Comparison of ENCODE assay signal across 18 cellular contexts in the genomic region with DNA sequence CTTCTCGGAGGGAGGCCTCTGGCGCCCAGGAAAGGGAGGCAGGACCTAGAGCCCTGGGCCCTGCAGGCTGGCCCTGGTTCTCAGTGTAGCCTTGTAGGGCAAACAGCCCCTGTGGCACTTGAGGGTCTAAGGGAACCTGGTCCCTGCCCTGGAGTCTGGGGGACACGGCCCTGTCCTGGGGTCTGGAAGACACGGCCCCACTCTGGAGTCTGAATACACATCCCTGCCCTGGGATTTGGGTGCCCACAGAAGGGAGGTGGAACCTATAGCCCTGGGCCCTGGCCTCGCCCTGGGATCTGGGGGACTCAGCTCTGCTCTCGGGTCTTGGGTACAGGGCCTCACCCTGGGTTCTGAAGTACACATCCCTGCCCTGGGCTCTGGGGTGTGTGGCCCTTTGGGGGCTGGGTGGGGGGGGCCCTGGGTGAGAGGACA.
DNase-seq lines count a peak whose midpoint lies in the region; ATAC-seq and TF ChIP-seq lines count a peak whose summit lies in the region.
"Had no signal": no experiment of that assay in that cellular context is flagged by ENCODE, and none has a peak within 500 bp of the region (broad histone marks: within the 10 kb centered on the region; RNA-seq: fewer than 3 reads in every experiment).

No MANE protein-coding gene starts in this region.

- in situ Hi-C loops in transverse colon (cut with MboI; ENCODE audit: low pct_ligation_motif_present in 1 of 4, low pct_unique_long_range_greater_than_20kb in 1 of 4, low sequenced_read_pairs in 3 of 4) = no loop called here

- H3K27ac Mint-ChIP-seq in stimulated activated naive CD8-positive, alpha-beta T cell treated with anti-CD3 and anti-CD28 coated beads, Interleukin-15, amount 100 ng/mL, for 72 hours = no peak overlapping the region
- peak overlapping the region; percentile 75 for H3K27ac Mint-ChIP-seq in nephron progenitor cell
- H3K27ac Mint-ChIP-seq: CD4-positive, alpha-beta memory T cell had no signal

- H3K4me3 ChIP-seq in transverse colon = no peak overlapping the region
- H3K4me3 ChIP-seq: K562 had no signal

- DNase-seq in stimulated activated naive CD8-positive, alpha-beta T cell treated with anti-CD3 and anti-CD28 coated beads, Interleukin-15, amount 100 ng/mL, for 72 hours = peak in 1 of 2 donors; percentile 8
- DNase-seq in stimulated activated naive CD8-positive, alpha-beta T cell treated with anti-CD3 and anti-CD28 coated beads, Interleukin-15, Interleukin-2, amounts not matched to agents 100 U/mL and 50 U/mL, for 24 hours = no peak
- DNase-seq in left ventricle myocardium superior = peak; percentile 16
- DNase-seq in nephron progenitor cell = no peak
- no peak for DNase-seq in NCI-H2081 (lab: John Stamatoyannopoulos, UW)
- DNase-seq in transverse colon = no peak
- no peak for DNase-seq in activated CD4-positive, alpha-beta T cell treated with anti-CD3 and anti-CD28 coated beads for 1 hour
- DNase-seq: BE2C; CD4-positive, alpha-beta memory T cell; DMS79 treated with DMSO at 0.1 percent for 48 hours; NCI-H1436 treated with DMSO at 0.1 percent for 48 hours; NCI-H2107; NCI-H226; NCI-H526; OCI-M1 had no signal

- H3K36me3 Mint-ChIP-seq in nephron progenitor cell (ENCODE audit: low read depth) = peaks cover 47% of the 10 kb centered on the region

- H3K4me1 Mint-ChIP-seq in stimulated activated naive CD8-positive, alpha-beta T cell treated with anti-CD3 and anti-CD28 coated beads, Interleukin-15, amount 100 ng/mL, for 72 hours = no peaks in the 10 kb centered on the region
- peaks cover 5% of the 10 kb centered on the region for H3K4me1 Mint-ChIP-seq in nephron progenitor cell

- no peak for TF ChIP-seq POLR2A in transverse colon (IDR thresholded peaks at IDR 0.05)

- no peaks in the 10 kb centered on the region for H3K36me3 ChIP-seq in transverse colon
- H3K36me3 ChIP-seq: BE2C had no signal

- no peaks in the 10 kb centered on the region for H3K27me3 ChIP-seq in transverse colon
- H3K27me3 ChIP-seq: BE2C had no signal

- H3K9me3 ChIP-seq in transverse colon = peaks cover 9 to 22% of the 10 kb centered on the region in 2 donors

- peaks cover 21 to 42% of the 10 kb centered on the region in 2 donors for H3K9me3 Mint-ChIP-seq in stimulated activated naive CD8-positive, alpha-beta T cell treated with anti-CD3 and anti-CD28 coated beads, Interleukin-15, amount 100 ng/mL, for 72 hours
- peaks cover 36% of the 10 kb centered on the region for H3K9me3 Mint-ChIP-seq in nephron progenitor cell

- no peak for TF ChIP-seq EP300 in transverse colon (IDR thresholded peaks at IDR 0.05; ENCODE audit: low read depth)

- TF ChIP-seq CTCF in nephron progenitor cell (IDR thresholded peaks at IDR 0.05) = no peak
- TF ChIP-seq CTCF in transverse colon (IDR thresholded peaks at IDR 0.05) = no peak

- no peaks in the 10 kb centered on the region for H3K27me3 Mint-ChIP-seq in stimulated activated naive CD8-positive, alpha-beta T cell treated with anti-CD3 and anti-CD28 coated beads, Interleukin-15, amount 100 ng/mL, for 72 hours
- H3K27me3 Mint-ChIP-seq in nephron progenitor cell (ENCODE audit: low read depth, poor library complexity) = no peaks in the 10 kb centered on the region
- H3K27me3 Mint-ChIP-seq: CD4-positive, alpha-beta memory T cell had no signal

- no peak overlapping the region for H3K4me3 Mint-ChIP-seq in stimulated activated naive CD8-positive, alpha-beta T cell treated with anti-CD3 and anti-CD28 coated beads, Interleukin-15, amount 100 ng/mL, for 72 hours
- no peak overlapping the region for H3K4me3 Mint-ChIP-seq in nephron progenitor cell
- H3K4me3 Mint-ChIP-seq: CD4-positive, alpha-beta memory T cell had no signal

- no peaks in the 10 kb centered on the region for H3K4me1 ChIP-seq in transverse colon
- H3K4me1 ChIP-seq: BE2C had no signal

- ATAC-seq in stimulated activated naive CD8-positive, alpha-beta T cell treated with anti-CD3 and anti-CD28 coated beads, Interleukin-15, amount 100 ng/mL, for 72 hours = peak; percentile 21
- ATAC-seq in stimulated activated naive CD8-positive, alpha-beta T cell treated with anti-CD3 and anti-CD28 coated beads, Interleukin-15, Interleukin-2, amounts not matched to agents 100 U/mL and 50 U/mL, for 24 hours = no peak
- ATAC-seq in left ventricle myocardium superior = peak; percentile 6
- ATAC-seq: K562 had no signal

- intact Hi-C loops in left ventricle myocardium superior (cut with micrococcal nuclease) = no loop called here
- intact Hi-C loops in transverse colon (cut with DNase I; ENCODE audit: low total_unique reads) = no loop called here

- H3K27ac ChIP-seq in transverse colon = no peak overlapping the region
- H3K27ac ChIP-seq: HL-60, RWPE1 had no signal

- 77% methylated on average over 6 of the region's 6 CpGs; no CpG with 5 or more reads in 1 of the 2 donors for WGBS in transverse colon (ENCODE audit: low coverage in 1 of 2), 2 donors
